8 cellular contexts compared by ENCODE assay signal in the genomic region with DNA sequence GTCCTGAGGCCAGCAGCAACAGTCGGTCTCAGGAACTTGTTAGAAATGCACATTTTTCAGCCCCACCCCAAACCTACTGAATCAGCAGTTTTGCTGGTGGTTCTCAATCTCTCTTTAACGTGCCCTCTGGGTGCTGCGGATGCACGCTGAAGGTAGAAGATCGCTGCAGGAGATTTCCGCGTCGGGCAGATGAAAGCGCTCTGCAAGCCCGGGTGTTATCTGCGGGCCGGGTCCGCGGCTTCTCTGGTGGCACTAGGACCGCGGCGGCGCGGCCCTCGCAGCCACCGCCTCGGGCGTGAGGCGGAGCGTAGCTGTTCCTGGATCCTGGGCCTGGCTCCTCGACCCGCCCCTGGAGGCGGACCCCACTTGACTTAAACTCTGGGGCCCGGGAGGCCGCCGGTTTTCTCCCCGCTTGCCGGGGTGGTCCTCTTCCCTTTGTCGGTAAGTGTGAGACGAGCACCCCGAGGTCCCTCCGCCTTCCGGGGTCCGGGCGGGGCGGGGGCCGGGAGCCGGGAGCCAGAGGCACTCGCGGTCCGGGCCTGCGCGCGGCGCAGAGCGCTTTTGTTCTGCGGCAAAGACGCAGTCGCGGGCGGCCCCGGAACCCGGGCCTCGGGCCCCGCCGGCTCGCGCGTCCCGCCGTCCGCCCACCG. TPM values are rescaled to one million over a fixed set of nuclear protein-coding genes. Genes with fewer than 3 reads are reported as not detected.
DNase-seq lines count a peak whose midpoint lies in the region; ATAC-seq, FAIRE-seq and TF ChIP-seq lines count a peak whose summit lies in the region.

A gene with protein sequence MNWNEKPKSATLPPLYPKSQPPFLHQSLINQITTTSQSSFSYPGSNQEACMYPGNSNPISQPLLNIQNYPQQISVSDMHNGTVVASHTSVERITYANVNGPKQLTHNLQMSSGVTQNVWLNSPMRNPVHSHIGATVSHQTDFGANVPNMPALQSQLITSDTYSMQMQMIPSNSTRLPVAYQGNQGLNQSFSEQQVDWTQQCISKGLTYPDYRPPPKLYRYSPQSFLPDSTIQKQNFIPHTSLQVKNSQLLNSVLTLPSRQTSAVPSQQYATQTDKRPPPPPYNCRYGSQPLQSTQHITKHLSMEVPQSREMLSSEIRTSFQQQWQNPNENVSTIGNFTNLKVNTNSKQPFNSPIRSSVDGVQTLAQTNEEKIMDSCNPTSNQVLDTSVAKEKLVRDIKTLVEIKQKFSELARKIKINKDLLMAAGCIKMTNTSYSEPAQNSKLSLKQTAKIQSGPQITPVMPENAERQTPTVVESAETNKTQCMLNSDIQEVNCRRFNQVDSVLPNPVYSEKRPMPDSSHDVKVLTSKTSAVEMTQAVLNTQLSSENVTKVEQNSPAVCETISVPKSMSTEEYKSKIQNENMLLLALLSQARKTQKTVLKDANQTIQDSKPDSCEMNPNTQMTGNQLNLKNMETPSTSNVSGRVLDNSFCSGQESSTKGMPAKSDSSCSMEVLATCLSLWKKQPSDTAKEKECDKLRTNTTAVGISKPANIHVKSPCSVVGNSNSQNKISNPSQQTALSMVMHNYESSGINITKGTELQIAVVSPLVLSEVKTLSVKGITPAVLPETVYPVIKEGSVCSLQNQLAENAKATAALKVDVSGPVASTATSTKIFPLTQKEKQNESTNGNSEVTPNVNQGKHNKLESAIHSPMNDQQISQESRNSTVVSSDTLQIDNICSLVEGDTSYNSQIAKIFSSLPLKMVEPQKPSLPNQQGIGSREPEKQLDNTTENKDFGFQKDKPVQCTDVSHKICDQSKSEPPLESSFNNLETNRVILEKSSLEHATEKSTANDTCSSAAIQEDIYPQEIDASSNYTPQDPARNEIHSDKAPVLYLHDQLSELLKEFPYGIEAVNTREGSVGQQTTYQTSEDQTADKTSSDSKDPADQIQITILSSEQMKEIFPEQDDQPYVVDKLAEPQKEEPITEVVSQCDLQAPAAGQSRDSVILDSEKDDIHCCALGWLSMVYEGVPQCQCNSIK (N-terminal part only) (plus strand): TSS at position 365 of the 650 bp plus-strand sequence. CDS start 21,541 bp downstream, outside the sequence.

- WGBS in HepG2 (ENCODE audit: low lambda C conversion rate), result 5% methylated on average over 4 of the region's 68 CpGs

- peaks cover 59% of the 10 kb centered on the region for H3K4me1 Mint-ChIP-seq in CD14-positive monocyte

- intact Hi-C loops in CD14-positive monocyte (cut with micrococcal nuclease), result loop anchor here in 1 of 2 donors (5.0 kb wide), 1 partner anchor 47 kb away; no protein-coding TSS in a partner anchor
- intact Hi-C loops in HepG2 (cut with micrococcal nuclease; ENCODE audit: unreplicated experiment), result loop anchor here (5.0 kb wide), 2 partner anchors 187 to 277 kb away; no protein-coding TSS in a partner anchor

- no peaks in the 10 kb centered on the region for H4K20me1 ChIP-seq in HepG2 (ENCODE audit: insufficient read depth, low read length)

- peak within 1 kb of the TSS; percentile 79 for H3K27ac ChIP-seq in HepG2 (ENCODE audit: extremely low read length, insufficient read depth, low read length)

- CTCF ChIA-PET in HepG2 (lab: Yijun Ruan, JAX; ENCODE audit: low intra/inter-chr PET ratio, low total read pairs), result no interaction called here

- peak within 1 kb of the TSS; percentile 63 to 76 (median 68) for H3K4me3 ChIP-seq in HepG2 (replicated peaks in 1 of 3; ENCODE audit: insufficient read depth in 1 of 3, low read depth in 2 of 3, low read length in 3 of 3)

- peak within 1 kb of the TSS; percentile 70 for H3K9ac ChIP-seq in HepG2 (ENCODE audit: insufficient read depth, low read depth, low read length)

- H3K4me1 ChIP-seq in HepG2 (ENCODE audit: insufficient read depth, low read length), result peaks cover 36% of the 10 kb centered on the region

- DNase-seq in CD14-positive monocyte (ENCODE audit: low spot score) (peak; percentile 78), NCI-H748 (lab: John Stamatoyannopoulos, UW; ENCODE audit: unreplicated experiment) (peak; percentile 97), dermis microvascular lymphatic vessel endothelial cell (ENCODE audit: low read depth in 2 of 2) (peak; percentile 48 to 91), HepG2 (ENCODE audit: low spot score) (peak; percentile 79)
- peak; percentile 75 to 76 for DNase-seq in activated CD4-positive, alpha-beta T cell treated with anti-CD3 and anti-CD28 coated beads, Interleukin-2, amount 50 U/mL, for 4 hours
- DNase-seq in stimulated activated CD4-positive, alpha-beta T cell treated with anti-CD3 and anti-CD28 coated beads, Interleukin-2, amount 100 ng/mL, for 48 hours, result peak; percentile 73 to 75

- in situ Hi-C loops in HepG2 (cut with HindIII; ENCODE audit: extremely low pct_ligation_motif_present, low pct_unique_long_range_greater_than_20kb), result no loop called here

- POLR2A ChIA-PET in HepG2 (lab: Yijun Ruan, JAX), result interaction anchor here (0.7 to 2.1 kb wide), 7 partner anchors 9 to 244 kb away, joined by 3 to 7 read pairs (median 5); a partner anchor contains a TSS

- TF ChIP-seq EP300 in HepG2 (IDR thresholded peaks at IDR 0.05; ENCODE audit: low read depth in 2 of 2, low read length in 2 of 2) (peak in 1 of 2 experiments; percentile 48; a peak in 1 of 4 replicates), HepG2 (CRISPR knock-in tag; IDR thresholded peaks at IDR 0.05; ENCODE audit: borderline replicate concordance) (peak; percentile 24; the same call in 1 of the 2 replicates)

- no peaks in the 10 kb centered on the region for H3K27me3 ChIP-seq in HepG2 (ENCODE audit: control insufficient read depth in 1 of 2, insufficient read depth in 2 of 2, low read length in 2 of 2)

- no peaks in the 10 kb centered on the region for H3K36me3 ChIP-seq in HepG2 (replicated peaks in 1 of 2; ENCODE audit: control insufficient read depth in 1 of 2, insufficient read depth in 2 of 2, low read length in 2 of 2)

- ATAC-seq in GM19395 (IDR thresholded peaks at IDR 0.05; ENCODE audit: unreplicated experiment) (peak; percentile 85), HG03558 (IDR thresholded peaks at IDR 0.05; ENCODE audit: extremely low read depth, unreplicated experiment) (peak; percentile 79), HepG2 (peak; percentile 98)

- H3K4me2 ChIP-seq in HepG2 (ENCODE audit: low read depth, low read length), result peak within 1 kb of the TSS; percentile 84

- peak within 1 kb of the TSS; percentile 97 to 99 for H3K4me3 Mint-ChIP-seq in CD14-positive monocyte

- peak within 1 kb of the TSS; percentile 33 for H2AFZ ChIP-seq in HepG2 (ENCODE audit: low read length)

- TF ChIP-seq POLR2A in HepG2 (IDR thresholded peaks at IDR 0.05; ENCODE audit: insufficient read depth in 1 of 2, low read depth in 2 of 2, low read length in 2 of 2), result peak; percentile 60 to 64

- H3K9me3 ChIP-seq in HepG2 (ENCODE audit: low read length), result no peaks in the 10 kb centered on the region

- TF ChIP-seq CTCF in CD14-positive monocyte (IDR thresholded peaks at IDR 0.05) (no peak), HepG2 (CRISPR knock-in tag; IDR thresholded peaks at IDR 0.05) (no peak)

- H3K9me3 Mint-ChIP-seq in CD14-positive monocyte, result peaks cover 24 to 34% (median 27%) of the 10 kb centered on the region in 7 donors

- BruUV-seq in HepG2 (replicated peaks; lab: Mats Ljungman, UMichigan), result no TSS peak

- peaks cover 43 to 50% of the 10 kb centered on the region in 2 donors for H3K36me3 Mint-ChIP-seq in CD14-positive monocyte

- H3K27me3 Mint-ChIP-seq in CD14-positive monocyte (ENCODE audit: low read depth in 3 of 3), result peaks cover 0 to 1% (median 0%) of the 10 kb centered on the region in 3 donors

- FAIRE-seq in HepG2 (lab: Jason Lieb, UNC), result no peak

- H3K27ac Mint-ChIP-seq in CD14-positive monocyte, result peak within 1 kb of the TSS; percentile 90 to 98 (median 95)

- peaks cover 16% of the 10 kb centered on the region for H3K79me2 ChIP-seq in HepG2 (ENCODE audit: insufficient read depth, low read length)

- peak; percentile 38; the same call in 1 of the 2 replicates for TF ChIP-seq RAD21 in HepG2 (CRISPR knock-in tag; IDR thresholded peaks at IDR 0.05)

TF ChIP-seq in HepG2, 621 proteins besides CTCF, POLR2A, EP300 and RAD21 (continues in another document):
- TF ChIP-seq NFYC (CRISPR knock-in tag; IDR thresholded peaks at IDR 0.05) (no peak), CCDC6 (CRISPR knock-in tag; IDR thresholded peaks at IDR 0.05) (no peak), NCOA2 (CRISPR knock-in tag; IDR thresholded peaks at IDR 0.05) (peak; percentile 48; the same call in 1 of the 2 replicates), ZSCAN9 (CRISPR knock-in tag; IDR thresholded peaks at IDR 0.05; ENCODE audit: borderline replicate concordance) (peak; percentile 63), PAF1 (CRISPR knock-in tag; IDR thresholded peaks at IDR 0.05) (no peak)

RNA-seq across cellular contexts. Expression of the gene that starts here (rescaled TPM):
- polyA plus RNA-seq in CD14-positive monocyte (10 to 100 TPM; 26.8 to 82.9 TPM), HepG2 (2011; rRNA removed) (7.9 and 8.1 TPM in 2 replicates)
- total RNA-seq in dermis microvascular lymphatic vessel endothelial cell (35.7 and 46.9 TPM in 2 replicates), HepG2 (2016; rRNA removed; fragmentation: Illumina TruSeq; extraction: Trizol) (16.8 and 19.6 TPM in 2 replicates)
- 7.5 and 7.6 TPM in 2 replicates for total RNA-seq in HepG2 (2016; cell fraction: cytosol; rRNA removed; fragmentation: Illumina TruSeq; extraction: Trizol; ENCODE audit: low read depth)
- total RNA-seq in HepG2 (2016; cell fraction: insoluble cytoplasmic fraction; rRNA removed; fragmentation: Illumina TruSeq; extraction: Trizol), result 17.0 and 17.2 TPM in 2 replicates
- 14.6 and 16.5 TPM in 2 replicates for total RNA-seq in HepG2 (2016; cell fraction: membrane; rRNA removed; fragmentation: Illumina TruSeq; extraction: Trizol)
- 21.5 and 27.0 TPM in 2 replicates for total RNA-seq in HepG2 (2016; cell fraction: nucleus; rRNA removed; fragmentation: Illumina TruSeq; extraction: Trizol)
- 3.8 and 6.9 TPM in 2 replicates for polyA plus RNA-seq in HepG2 (2011; cell fraction: cytosol; rRNA removed)
- polyA plus RNA-seq in HepG2 (2011; cell fraction: nucleus; rRNA removed), result 5.4 and 9.5 TPM in 2 replicates
- polyA plus RNA-seq in HepG2 (2012), result 13.3 and 13.5 TPM in 2 replicates
- 8.1 and 10.1 TPM in 2 replicates for polyA plus RNA-seq in HepG2 (2016; cell fraction: cytosol; fragmentation: Illumina TruSeq; extraction: Trizol; ENCODE audit: low read depth)
- 14.7 and 15.3 TPM in 2 replicates for polyA plus RNA-seq in HepG2 (2016; cell fraction: insoluble cytoplasmic fraction; fragmentation: Illumina TruSeq; extraction: Trizol; ENCODE audit: low read depth)
- 10.7 and 12.4 TPM in 2 replicates for polyA plus RNA-seq in HepG2 (2016; cell fraction: membrane; fragmentation: Illumina TruSeq; extraction: Trizol; ENCODE audit: low read depth)
- polyA plus RNA-seq in HepG2 (2016; cell fraction: nucleus; fragmentation: Illumina TruSeq; extraction: Trizol; ENCODE audit: insufficient read depth, low read depth), result 25.7 and 28.8 TPM in 2 replicates
- polyA minus RNA-seq in HepG2 (2011; rRNA and poly(A)+ RNA removed; ENCODE audit: low replicate concordance), result 4.4 and 8.3 TPM in 2 replicates
- 11.1 and 13.0 TPM in 2 replicates for polyA minus RNA-seq in HepG2 (2011; cell fraction: cytosol; rRNA and poly(A)+ RNA removed)
- 25.9 and 43.3 TPM in 2 replicates for polyA minus RNA-seq in HepG2 (2011; cell fraction: nucleus; rRNA and poly(A)+ RNA removed)

Comparison
In these comparisons a context has a peak if more than half of its experiments do, and no peak if none do; other contexts are left out.
1. Peak in every context shown above with its lines: DNase-seq, ATAC-seq, H3K4me3 ChIP-seq and H3K27ac ChIP-seq.